ENCODE assay signal across 14 cellular contexts in the genomic region with DNA sequence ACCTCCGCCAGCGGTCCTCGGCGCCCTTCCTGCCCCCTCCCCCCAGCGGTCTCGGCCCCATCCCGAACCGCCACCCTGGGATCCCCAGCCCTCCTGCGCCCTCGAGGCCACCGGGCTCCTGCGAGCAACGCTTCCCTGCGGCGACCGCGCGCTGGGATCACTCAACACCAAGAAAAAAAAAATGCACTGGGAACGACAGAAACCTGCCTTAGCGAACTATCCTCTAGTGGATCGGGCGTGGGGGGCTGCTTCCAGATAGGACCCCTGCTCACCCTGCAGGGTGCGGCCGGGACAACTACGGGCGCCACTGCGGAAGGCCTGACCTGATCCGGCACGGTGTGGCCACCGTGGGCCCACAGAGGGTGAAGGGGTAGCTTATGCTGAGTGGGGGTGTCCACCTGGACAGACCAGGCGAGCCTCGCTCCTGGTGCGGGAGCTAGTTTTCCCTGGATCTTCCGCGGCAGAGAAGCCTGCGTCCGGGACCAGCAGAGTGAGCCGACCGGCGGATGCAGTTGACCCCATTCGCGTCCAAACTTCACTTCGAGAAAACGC. TPM values are rescaled to one million over a fixed set of nuclear protein-coding genes. Genes with fewer than 3 reads are reported as not detected.
DNase-seq lines count a peak whose midpoint lies in the region; ATAC-seq lines count a peak whose summit lies in the region.
"Had no signal": no experiment of that assay in that cellular context is flagged by ENCODE, and none has a peak within 500 bp of the region (broad histone marks: within the 10 kb centered on the region; RNA-seq: fewer than 3 reads in every experiment).

No MANE protein-coding gene starts in this region.

- H3K36me3 ChIP-seq in iPS-15b (ENCODE audit: control insufficient read depth, insufficient read depth, low read length): no peaks in the 10 kb centered on the region
- H3K36me3 ChIP-seq: BE2C, HAP-1 had no signal

- H3K9me3 ChIP-seq in T-helper 17 cell (ENCODE audit: control insufficient read depth, low read length, poor library complexity, severe bottlenecking) (no peaks in the 10 kb centered on the region), iPS-15b (ENCODE audit: control insufficient read depth, insufficient read depth, low read length) (no peaks in the 10 kb centered on the region)
- H3K9me3 ChIP-seq: BE2C, HAP-1 had no signal

- peaks cover 95% of the 10 kb centered on the region for H3K27me3 ChIP-seq in iPS-15b (ENCODE audit: control insufficient read depth, insufficient read depth, low read length)

- CTCF ChIA-PET in activated naive CD4-positive, alpha-beta T cell treated with anti-CD3 and anti-CD28 coated beads for 36 hours (lab: Charles Lee): interaction anchor here (1.5 to 1.8 kb wide), 3 partner anchors 48 to 310 kb away, joined by 4 to 7 read pairs (median 4); no protein-coding TSS in a partner anchor

- H3K9ac ChIP-seq in iPS-15b (ENCODE audit: low read depth, low read length): no peak overlapping the region

- no peaks in the 10 kb centered on the region for H3K36me3 Mint-ChIP-seq in activated naive CD4-positive, alpha-beta T cell treated with anti-CD3 and anti-CD28 coated beads for 36 hours (ENCODE audit: low read depth)
- H3K36me3 Mint-ChIP-seq in activated naive CD4-positive, alpha-beta T cell treated with anti-CD3 and anti-CD28 coated beads, Interleukin-2, amount 50 U/mL, for 72 hours: peaks cover 0 to 9% of the 10 kb centered on the region in 2 donors
- H3K36me3 Mint-ChIP-seq in T-helper 17 cell (ENCODE audit: low read depth): peaks cover 8% of the 10 kb centered on the region
- H3K36me3 Mint-ChIP-seq in stimulated activated naive CD8-positive, alpha-beta T cell treated with anti-CD3 and anti-CD28 coated beads, Interleukin-15, Interleukin-2, amounts not matched to agents 100 ng/mL and 50 ng/mL, for 24 hours (ENCODE audit: low read depth): no peaks in the 10 kb centered on the region

- intact Hi-C loops in activated naive CD4-positive, alpha-beta T cell treated with anti-CD3 and anti-CD28 coated beads for 36 hours (cut with micrococcal nuclease): loop anchor here (5.0 kb wide), 1 partner anchor 129 kb away; no protein-coding TSS in a partner anchor

- no peak for DNase-seq in activated naive CD4-positive, alpha-beta T cell treated with anti-CD3 and anti-CD28 coated beads for 36 hours
- no peak for DNase-seq in activated naive CD4-positive, alpha-beta T cell treated with anti-CD3 and anti-CD28 coated beads, Interleukin-2, amount 50 U/mL, for 72 hours (ENCODE audit: low spot score in 2 of 2)
- DNase-seq in T-helper 17 cell: no peak
- DNase-seq in NCI-H82 treated with DMSO at 0.1 percent for 48 hours (lab: John Stamatoyannopoulos, UW; ENCODE audit: unreplicated experiment): no peak
- no peak for DNase-seq in NAMALWA (ENCODE audit: low spot score)
- DNase-seq: BE2C, midbrain, T1000 had no signal

- no peak for ATAC-seq in activated naive CD4-positive, alpha-beta T cell treated with anti-CD3 and anti-CD28 coated beads, Interleukin-2, amount 50 U/mL, for 72 hours
- ATAC-seq in T-helper 17 cell: no peak
- no peak for ATAC-seq in HG03520 (IDR thresholded peaks at IDR 0.05; ENCODE audit: unreplicated experiment)

- peak overlapping the region; percentile 31 for H3K4me3 ChIP-seq in iPS-15b (ENCODE audit: low read depth, low read length)
- H3K4me3 ChIP-seq: HAP-1 had no signal

- H3K27ac Mint-ChIP-seq in activated naive CD4-positive, alpha-beta T cell treated with anti-CD3 and anti-CD28 coated beads for 36 hours: no peak overlapping the region
- no peak overlapping the region for H3K27ac Mint-ChIP-seq in activated naive CD4-positive, alpha-beta T cell treated with anti-CD3 and anti-CD28 coated beads, Interleukin-2, amount 50 U/mL, for 72 hours
- H3K27ac Mint-ChIP-seq in T-helper 17 cell: no peak overlapping the region
- H3K27ac Mint-ChIP-seq in stimulated activated naive CD8-positive, alpha-beta T cell treated with anti-CD3 and anti-CD28 coated beads, Interleukin-15, Interleukin-2, amounts not matched to agents 100 ng/mL and 50 ng/mL, for 24 hours: no peak overlapping the region

- no peaks in the 10 kb centered on the region for H3K9me3 Mint-ChIP-seq in activated naive CD4-positive, alpha-beta T cell treated with anti-CD3 and anti-CD28 coated beads for 36 hours
- no peaks in the 10 kb centered on the region for H3K9me3 Mint-ChIP-seq in activated naive CD4-positive, alpha-beta T cell treated with anti-CD3 and anti-CD28 coated beads, Interleukin-2, amount 50 U/mL, for 72 hours
- H3K9me3 Mint-ChIP-seq in stimulated activated naive CD8-positive, alpha-beta T cell treated with anti-CD3 and anti-CD28 coated beads, Interleukin-15, Interleukin-2, amounts not matched to agents 100 ng/mL and 50 ng/mL, for 24 hours: no peaks in the 10 kb centered on the region

- peaks cover 71% of the 10 kb centered on the region for H3K27me3 Mint-ChIP-seq in activated naive CD4-positive, alpha-beta T cell treated with anti-CD3 and anti-CD28 coated beads for 36 hours (ENCODE audit: low read depth)
- H3K27me3 Mint-ChIP-seq in T-helper 17 cell: peaks cover 85% of the 10 kb centered on the region
- H3K27me3 Mint-ChIP-seq in stimulated activated naive CD8-positive, alpha-beta T cell treated with anti-CD3 and anti-CD28 coated beads, Interleukin-15, Interleukin-2, amounts not matched to agents 100 ng/mL and 50 ng/mL, for 24 hours: peaks cover 85% of the 10 kb centered on the region

- H3K4me1 Mint-ChIP-seq in activated naive CD4-positive, alpha-beta T cell treated with anti-CD3 and anti-CD28 coated beads for 36 hours (ENCODE audit: low read depth): peaks cover 34% of the 10 kb centered on the region
- H3K4me1 Mint-ChIP-seq in T-helper 17 cell: peaks cover 37% of the 10 kb centered on the region
- H3K4me1 Mint-ChIP-seq in stimulated activated naive CD8-positive, alpha-beta T cell treated with anti-CD3 and anti-CD28 coated beads, Interleukin-15, Interleukin-2, amounts not matched to agents 100 ng/mL and 50 ng/mL, for 24 hours (ENCODE audit: low read depth): peaks cover 43% of the 10 kb centered on the region

- H3K4me1 ChIP-seq in iPS-15b (ENCODE audit: control insufficient read depth, insufficient read depth, low read length): peaks cover 18% of the 10 kb centered on the region
- H3K4me1 ChIP-seq: BE2C had no signal

- H3K4me3 Mint-ChIP-seq in activated naive CD4-positive, alpha-beta T cell treated with anti-CD3 and anti-CD28 coated beads for 36 hours: peak overlapping the region; percentile 24
- peak overlapping the region; percentile 72 for H3K4me3 Mint-ChIP-seq in T-helper 17 cell
- H3K4me3 Mint-ChIP-seq in stimulated activated naive CD8-positive, alpha-beta T cell treated with anti-CD3 and anti-CD28 coated beads, Interleukin-15, Interleukin-2, amounts not matched to agents 100 ng/mL and 50 ng/mL, for 24 hours: peak overlapping the region; percentile 55

RNA-seq across cellular contexts. Expression of gene NCR2, which starts 38.0 kb away (rescaled TPM):
- total RNA-seq in activated naive CD4-positive, alpha-beta T cell treated with anti-CD3 and anti-CD28 coated beads for 36 hours: not detected
- not detected for total RNA-seq in activated naive CD4-positive, alpha-beta T cell treated with anti-CD3 and anti-CD28 coated beads, Interleukin-2, amount 50 U/mL, for 72 hours
- total RNA-seq in T-helper 17 cell: not detected
- total RNA-seq: frontal cortex, OCI-LY7 had no signal
